Comparison of ENCODE assay signal across 18 cellular contexts in genomic region chr12:15774819-15775218, GRCh38. TPM values are rescaled to one million over a fixed set of nuclear protein-coding genes. Genes with fewer than 3 reads are reported as not detected.
A peak's percentile ranks its signal among the peaks of the same experiment; 100 is the strongest.
DNase-seq lines count a peak whose midpoint lies in the region; ATAC-seq and TF ChIP-seq lines count a peak whose summit lies in the region.
"Had no signal": no experiment of that assay in that cellular context is flagged by ENCODE, and none has a peak within 500 bp of the region (broad histone marks: within the 10 kb centered on the region; RNA-seq: fewer than 3 reads in every experiment).

No MANE protein-coding gene starts in this region.

- DNase-seq in AG09319 (ENCODE audit: extremely low read depth, low read depth): peak; percentile 67
- peak; percentile 71 for DNase-seq in NCI-H146 treated with DMSO at 0.1 percent for 48 hours (lab: John Stamatoyannopoulos, UW; ENCODE audit: unreplicated experiment)
- peak; percentile 87 for DNase-seq in adipocyte (ENCODE audit: low read depth)
- no peak for DNase-seq in hepatocyte (ENCODE audit: low spot score)
- no peak for DNase-seq in C1 segment of cervical spinal cord (lab: John Stamatoyannopoulos, UW)
- DNase-seq: activated CD8-positive, alpha-beta T cell treated with anti-CD3 and anti-CD28 coated beads, Interleukin-2, amount 10 ng/mL, durations not matched to agents 7 days and 5 days; activated T-cell treated with anti-CD3 and anti-CD28 coated beads, Interleukin-2, amount 50 U/mL, for 72 hours; glutamatergic neuron; naive thymus-derived CD4-positive, alpha-beta T cell; NCI-H510A; SHP77 treated with DMSO at 0.1 percent for 48 hours; stimulated activated CD4-positive, alpha-beta T cell treated with anti-CD3 and anti-CD28 coated beads, Interleukin-2, amount 100 ng/mL, for 48 hours; T-helper 2 cell; WERI-Rb-1 had no signal

- peak overlapping the region; percentile 9 for H3K4me2 ChIP-seq in hepatocyte

- no peak overlapping the region for H2AFZ ChIP-seq in hepatocyte

- H3K27me3 ChIP-seq in adipocyte (replicated peaks; ENCODE audit: control insufficient read depth, insufficient read depth, low read length): no peaks in the 10 kb centered on the region
- H3K27me3 ChIP-seq in hepatocyte: no peaks in the 10 kb centered on the region

- H3K36me3 ChIP-seq in adipocyte (ENCODE audit: control insufficient read depth, insufficient read depth, low read length, severe bottlenecking) (peaks cover 3% of the 10 kb centered on the region), hepatocyte (replicated peaks; ENCODE audit: insufficient read depth, low read depth) (no peaks in the 10 kb centered on the region)
- H3K36me3 ChIP-seq: WERI-Rb-1 had no signal

- H3K4me1 ChIP-seq in adipocyte (ENCODE audit: control insufficient read depth, insufficient read depth, low read length): peaks cover 79% of the 10 kb centered on the region
- peaks cover 18% of the 10 kb centered on the region for H3K4me1 ChIP-seq in hepatocyte (ENCODE audit: insufficient read depth)

- no peak overlapping the region for H3K27ac ChIP-seq in hepatocyte
- H3K27ac ChIP-seq: skin epidermis, WERI-Rb-1 had no signal

- ATAC-seq in GM21825 (IDR thresholded peaks at IDR 0.05; ENCODE audit: unreplicated experiment) (no peak), HG02642 (IDR thresholded peaks at IDR 0.05; ENCODE audit: poor library complexity, unreplicated experiment) (no peak), GM18858 (IDR thresholded peaks at IDR 0.05; ENCODE audit: unreplicated experiment) (no peak)
- ATAC-seq: activated CD8-positive, alpha-beta T cell treated with anti-CD3 and anti-CD28 coated beads, Interleukin-2, amount 10 ng/mL, durations not matched to agents 7 days and 5 days; activated T-cell treated with anti-CD3 and anti-CD28 coated beads, Interleukin-2, amount 50 U/mL, for 72 hours; naive thymus-derived CD4-positive, alpha-beta T cell had no signal

- TF ChIP-seq CTCF in AG09319 (IDR thresholded peaks at IDR 0.05; ENCODE audit: low read depth, low read length) (no peak), hepatocyte (IDR thresholded peaks at IDR 0.05; ENCODE audit: poor library complexity) (no peak)

- H3K9me3 ChIP-seq in adipocyte (ENCODE audit: control insufficient read depth, low read length) (no peaks in the 10 kb centered on the region), hepatocyte (ENCODE audit: low read depth) (no peaks in the 10 kb centered on the region)

- 62% methylated on average over 1 of the region's 1 CpG for WGBS in hepatocyte (ENCODE audit: low lambda C conversion rate, missing lambda C conversion rate)

- peaks cover 5% of the 10 kb centered on the region for H4K20me1 ChIP-seq in hepatocyte (ENCODE audit: insufficient read depth, poor library complexity, severe bottlenecking)

- H3K9ac ChIP-seq in adipocyte (ENCODE audit: low read length): no peak overlapping the region

- H3K4me3 ChIP-seq in adipocyte (ENCODE audit: low read length) (peak overlapping the region; percentile 9), hepatocyte (no peak overlapping the region)
- H3K4me3 ChIP-seq: skin epidermis had no signal

- no peaks in the 10 kb centered on the region for H3K9me2 ChIP-seq in hepatocyte (replicated peaks; ENCODE audit: insufficient read depth)

- H3K79me2 ChIP-seq in hepatocyte: peaks cover 98% of the 10 kb centered on the region

RNA-seq across cellular contexts. Expression of gene EPS8, which starts 14.4 kb away (rescaled TPM):
- total RNA-seq in hepatocyte: 71.0 and 83.2 TPM in 2 replicates
- 43.1 and 44.2 TPM in 2 replicates for polyA plus RNA-seq in hepatocyte

Comparison
In these comparisons a context has a peak if more than half of its experiments do, and no peak if none do; other contexts are left out.
1. DNase-seq: peak in AG09319 (single experiment), NCI-H146 treated with DMSO at 0.1 percent for 48 hours (single experiment) and adipocyte (single experiment); none in hepatocyte (single experiment) and C1 segment of cervical spinal cord (0 of 14).